8 cellular contexts compared by ENCODE assay signal in genomic region chr3:45987368-45988099, GRCh38. TPM values are rescaled to one million over a fixed set of nuclear protein-coding genes. Genes with fewer than 3 reads are reported as not detected.
DNase-seq lines count a peak whose midpoint lies in the region; ATAC-seq and TF ChIP-seq lines count a peak whose summit lies in the region.

No MANE protein-coding gene starts in this region.

- peak overlapping the region; percentile 2 for H3K4me2 ChIP-seq in skeletal muscle satellite cell (ENCODE audit: low read length)

- no peak overlapping the region for H3K9ac ChIP-seq in skeletal muscle satellite cell (ENCODE audit: low read depth, low read length)

- no peaks in the 10 kb centered on the region for H3K27me3 ChIP-seq in right atrium auricular region
- no peaks in the 10 kb centered on the region for H3K27me3 ChIP-seq in skeletal muscle satellite cell (ENCODE audit: control insufficient read depth, insufficient read depth, low read length)

- H3K9me3 ChIP-seq in right atrium auricular region (no peaks in the 10 kb centered on the region), skeletal muscle satellite cell (replicated peaks; ENCODE audit: low read length) (no peaks in the 10 kb centered on the region)

- no peak for TF ChIP-seq CTCF in right atrium auricular region (IDR thresholded peaks at IDR 0.05)

- peaks cover 24% of the 10 kb centered on the region for H3K36me3 ChIP-seq in right atrium auricular region
- H3K36me3 ChIP-seq in skeletal muscle satellite cell (ENCODE audit: insufficient read depth, low read length): peaks cover 2% of the 10 kb centered on the region

- H3K4me3 ChIP-seq in right atrium auricular region: no peak overlapping the region
- no peak overlapping the region for H3K4me3 ChIP-seq in skeletal muscle satellite cell (ENCODE audit: low read length)

- H3K4me1 ChIP-seq in right atrium auricular region (peaks cover 0 to 100% of the 10 kb centered on the region in 2 donors), skeletal muscle satellite cell (ENCODE audit: control insufficient read depth, insufficient read depth, low read length) (peaks cover 46% of the 10 kb centered on the region)

- no peak for ATAC-seq in HG03378 (IDR thresholded peaks at IDR 0.05; ENCODE audit: unreplicated experiment)

- H3K27ac ChIP-seq in right atrium auricular region: peak overlapping the region; percentile 98

- DNase-seq in ELR (ENCODE audit: low read depth) (peak; percentile 50), amniotic epithelial cell (ENCODE audit: low read depth) (peak; percentile 66), right atrium auricular region (ENCODE audit: low spot score) (peak; percentile 78), kidney glomerular epithelial cell (lab: John Stamatoyannopoulos, UW) (no peak), NCI-H526 (lab: John Stamatoyannopoulos, UW) (no peak), iPS-NIHi11 (ENCODE audit: low spot score) (no peak)

RNA-seq across cellular contexts. Expression of gene FYCO1, which starts 8.1 kb away (rescaled TPM):
- total RNA-seq in right atrium auricular region: 100 to 1,000 TPM in 1 of 2 donors, 10 to 100 TPM in 1; 67.2 to 116 TPM
- total RNA-seq in skeletal muscle satellite cell (2012; rRNA removed): 11.1 and 11.9 TPM in 2 replicates

RNA-seq across cellular contexts. Expression of gene XCR1, which starts 39.7 kb away (rescaled TPM):
- not detected for total RNA-seq in right atrium auricular region
- total RNA-seq in skeletal muscle satellite cell (2012; rRNA removed): not detected in 2 replicates

RNA-seq across cellular contexts. Expression of gene CXCR6, which starts 44.3 kb away (rescaled TPM):
- 1 to 10 TPM in 1 of 2 donors, not detected in 1; 1.2 TPM for total RNA-seq in right atrium auricular region
- total RNA-seq in skeletal muscle satellite cell (2012; rRNA removed): not detected in 2 replicates

Comparison
In these comparisons a context has a peak if more than half of its experiments do, and no peak if none do; other contexts are left out.
1. DNase-seq: peak in ELR (single experiment), amniotic epithelial cell (single experiment) and right atrium auricular region (single experiment); none in kidney glomerular epithelial cell (single experiment), NCI-H526 (0 of 2) and iPS-NIHi11 (single experiment).